In genomic region chr9:98254236-98255063, GRCh38 we compare ENCODE assay signal across 8 cellular contexts. TPM values are rescaled to one million over a fixed set of nuclear protein-coding genes. Genes with fewer than 3 reads are reported as not detected.
DNase-seq lines count a peak whose midpoint lies in the region; ATAC-seq and TF ChIP-seq lines count a peak whose summit lies in the region.

No MANE protein-coding gene starts in this region.

- H3K27ac ChIP-seq in hepatocyte (peak overlapping the region; percentile 55), skeletal muscle tissue (ENCODE audit: low read depth, low read length) (no peak overlapping the region)

- peaks cover 8% of the 10 kb centered on the region for H3K4me1 ChIP-seq in HAP-1
- H3K4me1 ChIP-seq in hepatocyte (ENCODE audit: insufficient read depth) = peaks cover 8% of the 10 kb centered on the region
- peaks cover 5 to 24% (median 8%) of the 10 kb centered on the region in 3 donors for H3K4me1 ChIP-seq in skeletal muscle tissue (ENCODE audit: control insufficient read depth in 3 of 3, insufficient read depth in 3 of 3, low read length in 3 of 3)

- no peaks in the 10 kb centered on the region for H3K36me3 ChIP-seq in HAP-1 (replicated peaks)
- H3K36me3 ChIP-seq in hepatocyte (replicated peaks; ENCODE audit: insufficient read depth, low read depth) = no peaks in the 10 kb centered on the region
- H3K36me3 ChIP-seq in skeletal muscle tissue (ENCODE audit: control insufficient read depth in 3 of 3, insufficient read depth in 3 of 3, low read length in 3 of 3) = peaks cover 0 to 8% (median 3%) of the 10 kb centered on the region in 3 donors

- 33% methylated on average over 6 of the region's 6 CpGs for WGBS in hepatocyte (ENCODE audit: low lambda C conversion rate, missing lambda C conversion rate)

- H3K9me3 Mint-ChIP-seq in activated CD4-positive, alpha-beta memory T cell treated with anti-CD3 and anti-CD28 coated beads for 36 hours = no peaks in the 10 kb centered on the region

- H3K79me2 ChIP-seq in hepatocyte = peaks cover 25% of the 10 kb centered on the region

- H3K36me3 Mint-ChIP-seq in activated CD4-positive, alpha-beta memory T cell treated with anti-CD3 and anti-CD28 coated beads for 36 hours = peaks cover 2% of the 10 kb centered on the region

- peak overlapping the region; percentile 94 for H3K4me2 ChIP-seq in hepatocyte

- H3K27me3 Mint-ChIP-seq in activated CD4-positive, alpha-beta memory T cell treated with anti-CD3 and anti-CD28 coated beads for 36 hours = no peaks in the 10 kb centered on the region

- H3K9ac ChIP-seq in skeletal muscle tissue (ENCODE audit: low read depth in 1 of 3, low read length in 3 of 3) = peak overlapping the region; percentile 93 to 96 (median 93)

- no peak overlapping the region for H3K27ac Mint-ChIP-seq in activated CD4-positive, alpha-beta memory T cell treated with anti-CD3 and anti-CD28 coated beads for 36 hours

- peak overlapping the region; percentile 64 for H3K4me3 ChIP-seq in HAP-1
- H3K4me3 ChIP-seq in hepatocyte = peak overlapping the region; percentile 77
- peak overlapping the region; percentile 94 to 99 (median 97) for H3K4me3 ChIP-seq in skeletal muscle tissue (ENCODE audit: low read length in 3 of 3)

- H4K20me1 ChIP-seq in hepatocyte (ENCODE audit: insufficient read depth, poor library complexity, severe bottlenecking) = no peaks in the 10 kb centered on the region

- ATAC-seq in GM18519 (IDR thresholded peaks at IDR 0.05; ENCODE audit: low FRiP score, unreplicated experiment) = no peak

- no peaks in the 10 kb centered on the region for H3K9me2 ChIP-seq in hepatocyte (replicated peaks; ENCODE audit: insufficient read depth)

- H3K4me3 Mint-ChIP-seq in activated CD4-positive, alpha-beta memory T cell treated with anti-CD3 and anti-CD28 coated beads for 36 hours = peak overlapping the region; percentile 85

- H3K27me3 ChIP-seq in HAP-1 (ENCODE audit: low read depth) (no peaks in the 10 kb centered on the region; the same call in 1 of the 2 replicates), hepatocyte (no peaks in the 10 kb centered on the region), skeletal muscle tissue (ENCODE audit: control insufficient read depth in 3 of 3, insufficient read depth in 3 of 3, low read length in 3 of 3) (no peaks in the 10 kb centered on the region)

- no peak for TF ChIP-seq CTCF in hepatocyte (IDR thresholded peaks at IDR 0.05; ENCODE audit: poor library complexity)

- H3K9me3 ChIP-seq in HAP-1 = no peaks in the 10 kb centered on the region
- H3K9me3 ChIP-seq in hepatocyte (ENCODE audit: low read depth) = no peaks in the 10 kb centered on the region
- no peaks in the 10 kb centered on the region for H3K9me3 ChIP-seq in skeletal muscle tissue (ENCODE audit: control insufficient read depth in 3 of 3, low read length in 3 of 3)

- peak overlapping the region; percentile 79 for H2AFZ ChIP-seq in hepatocyte

- POLR2A ChIA-PET in activated CD4-positive, alpha-beta memory T cell treated with anti-CD3 and anti-CD28 coated beads for 36 hours (lab: Charles Lee) = interaction anchor here (0.9 to 1.9 kb wide), 5 partner anchors 43 to 197 kb away, joined by 4 to 23 read pairs (median 7); partner anchors contain the start of genes NANS and TRIM14

- in situ Hi-C loops in HAP-1 (cut with MboI; ENCODE audit: low sequenced_read_pairs) = loop anchor here (25.0 kb wide), 2 partner anchors 342 to 542 kb away; partner anchors contain the start of gene TRMO

- DNase-seq in HAP-1 (ENCODE audit: low spot score in 2 of 2) (no peak), hepatocyte (ENCODE audit: low spot score) (no peak), dedifferentiated amniotic fluid mesenchymal stem cell (ENCODE audit: extremely low spot score) (no peak), cortex of kidney (lab: John Stamatoyannopoulos, UW) (no peak), DMS79 (lab: John Stamatoyannopoulos, UW) (no peak)
- DNase-seq in activated CD4-positive, alpha-beta memory T cell treated with anti-CD3 and anti-CD28 coated beads for 36 hours = no peak

- H3K4me1 Mint-ChIP-seq in activated CD4-positive, alpha-beta memory T cell treated with anti-CD3 and anti-CD28 coated beads for 36 hours (ENCODE audit: low read depth) = peaks cover 32% of the 10 kb centered on the region

- intact Hi-C loops in activated CD4-positive, alpha-beta memory T cell treated with anti-CD3 and anti-CD28 coated beads for 36 hours (cut with micrococcal nuclease) = loop anchor here (1.0 to 10.0 kb wide), 11 partner anchors 50 to 860 kb away; partner anchors contain the start of genes ANKS6, NANS, NCBP1 and TRIM14

- CTCF ChIA-PET in activated CD4-positive, alpha-beta memory T cell treated with anti-CD3 and anti-CD28 coated beads for 36 hours (lab: Charles Lee) = interaction anchor here (1.8 to 4.3 kb wide), 4 partner anchors 10 to 332 kb away, joined by 5 to 32 read pairs (median 16); partner anchors contain the start of genes TRIM14 and TRMO

RNA-seq across cellular contexts. Expression of gene TBC1D2, which starts 1.0 kb away (rescaled TPM):
- total RNA-seq in activated CD4-positive, alpha-beta memory T cell treated with anti-CD3 and anti-CD28 coated beads for 36 hours = 1 to 10 TPM; 5.2 to 5.3 TPM
- total RNA-seq in hepatocyte (20.0 and 26.7 TPM in 2 replicates), skeletal muscle tissue (0.52 TPM)
- 31.6 and 33.5 TPM in 2 replicates for polyA plus RNA-seq in hepatocyte
